ENCODE assay signal across 22 cellular contexts in genomic region chr7:51259766-51260165, GRCh38. TPM values are rescaled to one million over a fixed set of nuclear protein-coding genes. Genes with fewer than 3 reads are reported as not detected.
DNase-seq lines count a peak whose midpoint lies in the region; TF ChIP-seq lines count a peak whose summit lies in the region.
"Had no signal": no experiment of that assay in that cellular context is flagged by ENCODE, and none has a peak within 500 bp of the region (broad histone marks: within the 10 kb centered on the region; RNA-seq: fewer than 3 reads in every experiment).

No MANE protein-coding gene starts in this region.

- no peaks in the 10 kb centered on the region for H3K27me3 Mint-ChIP-seq in endodermal cell (ENCODE audit: insufficient read depth)
- H3K27me3 Mint-ChIP-seq: CD4-positive, CD25-positive, alpha-beta regulatory T cell had no signal

- TF ChIP-seq CTCF in endodermal cell (conservative IDR thresholded peaks at IDR 0.05): no peak
- no peak for TF ChIP-seq CTCF in parathyroid adenoma (IDR thresholded peaks at IDR 0.05)
- TF ChIP-seq CTCF in tibial nerve (IDR thresholded peaks at IDR 0.05): no peak

- no peaks in the 10 kb centered on the region for H3K36me3 ChIP-seq in endodermal cell (ENCODE audit: control insufficient read depth, insufficient read depth, low read length)
- H3K36me3 ChIP-seq in parathyroid adenoma (ENCODE audit: control insufficient read depth, insufficient read depth, low read length): no peaks in the 10 kb centered on the region
- H3K36me3 ChIP-seq in tibial nerve: no peaks in the 10 kb centered on the region
- H3K36me3 ChIP-seq: BE2C, BLaER1 had no signal

- H3K9me3 ChIP-seq in endodermal cell (ENCODE audit: control insufficient read depth, low read length) (no peaks in the 10 kb centered on the region), parathyroid adenoma (ENCODE audit: control insufficient read depth, low read length) (no peaks in the 10 kb centered on the region), tibial nerve (no peaks in the 10 kb centered on the region)
- H3K9me3 ChIP-seq: BE2C, BLaER1, Caco-2 had no signal

- peaks cover 33% of the 10 kb centered on the region for H3K79me2 ChIP-seq in parathyroid adenoma

- intact Hi-C loops in posterior vena cava (cut with DNase I): no loop called here

- H3K9me3 Mint-ChIP-seq in endodermal cell: no peaks in the 10 kb centered on the region
- H3K9me3 Mint-ChIP-seq: CD4-positive, CD25-positive, alpha-beta regulatory T cell had no signal

- no peak overlapping the region for H2AFZ ChIP-seq in parathyroid adenoma

- H3K27ac ChIP-seq in endodermal cell (ENCODE audit: low read depth, low read length): no peak overlapping the region
- peak overlapping the region; percentile 99 for H3K27ac ChIP-seq in parathyroid adenoma
- H3K27ac ChIP-seq in tibial nerve: no peak overlapping the region
- H3K27ac ChIP-seq: BLaER1 had no signal

- DNase-seq in endodermal cell: peak; percentile 0
- DNase-seq in left kidney (ENCODE audit: low read depth, low spot score): peak; percentile 33
- DNase-seq in tibial nerve (ENCODE audit: low spot score in 2 of 2): no peak
- no peak for DNase-seq in midbrain (lab: John Stamatoyannopoulos, UW)
- no peak for DNase-seq in posterior vena cava (ENCODE audit: low spot score)
- no peak for DNase-seq in COLO668 (lab: John Stamatoyannopoulos, UW; ENCODE audit: unreplicated experiment)
- DNase-seq: 8988T; ACHN; BE2C; C1 segment of cervical spinal cord; Caco-2; Calu3; CD4-positive, alpha-beta memory T cell; CD4-positive, CD25-positive, alpha-beta regulatory T cell; CD8-positive, alpha-beta memory T cell; DMS79 treated with DMSO at 0.1 percent for 48 hours; GF-D8 had no signal

- H3K4me1 ChIP-seq in endodermal cell (ENCODE audit: control insufficient read depth, insufficient read depth, low read length) (no peaks in the 10 kb centered on the region), parathyroid adenoma (peaks cover 65% of the 10 kb centered on the region), tibial nerve (peaks cover 0 to 17% (median 5%) of the 10 kb centered on the region in 4 donors)
- H3K4me1 ChIP-seq: BE2C, BLaER1 had no signal

- H3K4me3 Mint-ChIP-seq in endodermal cell: no peak overlapping the region
- H3K4me3 Mint-ChIP-seq: CD14-positive monocyte; CD4-positive, alpha-beta memory T cell; CD4-positive, CD25-positive, alpha-beta regulatory T cell; CD8-positive, alpha-beta memory T cell had no signal

- H3K27me3 ChIP-seq in endodermal cell (ENCODE audit: control insufficient read depth, insufficient read depth, low read length, poor library complexity, severe bottlenecking) (no peaks in the 10 kb centered on the region), parathyroid adenoma (ENCODE audit: control insufficient read depth, insufficient read depth, low read length) (no peaks in the 10 kb centered on the region), tibial nerve (no peaks in the 10 kb centered on the region)
- H3K27me3 ChIP-seq: BE2C, BLaER1 had no signal

- peaks cover 9% of the 10 kb centered on the region for H3K4me1 Mint-ChIP-seq in endodermal cell
- H3K4me1 Mint-ChIP-seq: CD4-positive, alpha-beta memory T cell; CD4-positive, CD25-positive, alpha-beta regulatory T cell; CD8-positive, alpha-beta memory T cell had no signal

- H3K36me3 Mint-ChIP-seq in endodermal cell (ENCODE audit: low read depth): no peaks in the 10 kb centered on the region
- H3K36me3 Mint-ChIP-seq: CD14-positive monocyte; CD4-positive, alpha-beta memory T cell; CD4-positive, CD25-positive, alpha-beta regulatory T cell; CD8-positive, alpha-beta memory T cell had no signal

- H3K4me2 ChIP-seq in parathyroid adenoma (ENCODE audit: low read length): no peak overlapping the region
- H3K4me2 ChIP-seq: BLaER1 had no signal

- H3K9ac ChIP-seq in endodermal cell (ENCODE audit: extremely low read depth, low read length, poor library complexity, severe bottlenecking) (no peak overlapping the region), parathyroid adenoma (no peak overlapping the region)
- H3K9ac ChIP-seq: BLaER1 had no signal

- 85 to 89% methylated on average over 4 of the region's 4 CpGs for WGBS in endodermal cell (ENCODE audit: insufficient coverage in 1 of 2, insufficient read length in 1 of 2), 2 experiments
- WGBS in tibial nerve, 2 donors: 85 to 86% methylated on average over 4 of the region's 4 CpGs

- H3K4me3 ChIP-seq in endodermal cell (ENCODE audit: low read length): no peak overlapping the region
- no peak overlapping the region for H3K4me3 ChIP-seq in parathyroid adenoma (ENCODE audit: low read depth, low read length)
- no peak overlapping the region for H3K4me3 ChIP-seq in tibial nerve
- H3K4me3 ChIP-seq: BLaER1, GM12878 had no signal

- no peak for TF ChIP-seq POLR2A in tibial nerve (IDR thresholded peaks at IDR 0.05)

- H3K27ac Mint-ChIP-seq in endodermal cell: no peak overlapping the region
- H3K27ac Mint-ChIP-seq: CD4-positive, alpha-beta memory T cell; CD4-positive, CD25-positive, alpha-beta regulatory T cell; CD8-positive, alpha-beta memory T cell had no signal

- no peak for TF ChIP-seq EP300 in tibial nerve (IDR thresholded peaks at IDR 0.05)

RNA-seq across cellular contexts. Expression of gene COBL, which starts 56.8 kb away (rescaled TPM):
- total RNA-seq in endodermal cell: 10 to 100 TPM; 27.5 to 28.3 TPM
- polyA plus RNA-seq in endodermal cell (2013, experiment 1 of 2): 4.2 TPM
- 3.6 TPM for polyA plus RNA-seq in endodermal cell (2013, experiment 2 of 2)
- 10 to 100 TPM in 1 of 4 donors, 1 to 10 TPM in 3; 6.3 to 18.1 (median 8.1) TPM for total RNA-seq in tibial nerve
- total RNA-seq in posterior vena cava: under 1 TPM; 0.46 to 0.67 TPM
- total RNA-seq: A673; CD4-positive, alpha-beta memory T cell; CD8-positive, alpha-beta memory T cell had no signal
- polyA plus RNA-seq: CD14-positive monocyte; CD4-positive, alpha-beta memory T cell; CD8-positive, alpha-beta memory T cell; GM12878 had no signal

Comparison
In these comparisons a context has a peak if more than half of its experiments do, and no peak if none do; other contexts are left out.
1. DNase-seq: peak in endodermal cell (single experiment) and left kidney (single experiment); none in tibial nerve (0 of 2), midbrain (single experiment), posterior vena cava (single experiment) and COLO668 (single experiment).
2. RNA of gene COBL, which starts 56.8 kb away (total RNA-seq): 27.5 to 28.3 TPM in endodermal cell and 6.3 to 18.1 TPM in tibial nerve; 0.46 to 0.67 TPM in posterior vena cava; every median in the first group is over 4 times any median in the second.